Comparison of ENCODE assay signal across 8 cellular contexts in genomic region chr17:68054296-68054900, GRCh38. TPM values are rescaled to one million over a fixed set of nuclear protein-coding genes. Genes with fewer than 3 reads are reported as not detected.
DNase-seq lines count a peak whose midpoint lies in the region; ATAC-seq and TF ChIP-seq lines count a peak whose summit lies in the region.
"Had no signal": no experiment of that assay in that cellular context is flagged by ENCODE, and none has a peak within 500 bp of the region (broad histone marks: within the 10 kb centered on the region; RNA-seq: fewer than 3 reads in every experiment).

No MANE protein-coding gene starts in this region.

- H3K27me3 ChIP-seq in MG63: no peaks in the 10 kb centered on the region
- H3K27me3 ChIP-seq in body of pancreas: no peaks in the 10 kb centered on the region
- H3K27me3 ChIP-seq in suprapubic skin: no peaks in the 10 kb centered on the region
- H3K27me3 ChIP-seq in Peyer's patch: no peaks in the 10 kb centered on the region

- H3K4me1 ChIP-seq in body of pancreas (no peaks in the 10 kb centered on the region), suprapubic skin (peaks cover 21% of the 10 kb centered on the region), Peyer's patch (no peaks in the 10 kb centered on the region)

- H3K4me3 Mint-ChIP-seq in T-helper 2 cell treated with Interferon-gamma antibody and Interleukin-4, amounts not matched to agents 5 μg/mL and 100 μg/mL, for 36 hours: no peak overlapping the region

- TF ChIP-seq POLR2A in body of pancreas (IDR thresholded peaks at IDR 0.05) (no peak), suprapubic skin (IDR thresholded peaks at IDR 0.05) (no peak), Peyer's patch (IDR thresholded peaks at IDR 0.05) (no peak)

- 0 out of 2 replicates have a peak, but pooled peaks cover 2% of the 10 kb centered on the region for H3K36me3 ChIP-seq in MG63
- no peaks in the 10 kb centered on the region for H3K36me3 ChIP-seq in body of pancreas (replicated peaks in 1 of 2; ENCODE audit: insufficient read depth in 1 of 2, low read depth in 2 of 2)
- H3K36me3 ChIP-seq in suprapubic skin: no peaks in the 10 kb centered on the region
- H3K36me3 ChIP-seq in Peyer's patch: no peaks in the 10 kb centered on the region

- ATAC-seq in body of pancreas: peak; percentile 58
- ATAC-seq in GM18873 (IDR thresholded peaks at IDR 0.05; ENCODE audit: low FRiP score, unreplicated experiment): no peak

- no peak for TF ChIP-seq EP300 in suprapubic skin (IDR thresholded peaks at IDR 0.05)

- no peaks in the 10 kb centered on the region for H3K9me3 Mint-ChIP-seq in T-helper 2 cell treated with Interferon-gamma antibody and Interleukin-4, amounts not matched to agents 5 μg/mL and 100 μg/mL, for 36 hours

- H3K4me1 Mint-ChIP-seq in T-helper 2 cell treated with Interferon-gamma antibody and Interleukin-4, amounts not matched to agents 5 μg/mL and 100 μg/mL, for 36 hours (ENCODE audit: low read depth): peaks cover 12% of the 10 kb centered on the region

- intact Hi-C loops in body of pancreas (cut with DNase I): no loop called here

- H3K27ac Mint-ChIP-seq in T-helper 2 cell treated with Interferon-gamma antibody and Interleukin-4, amounts not matched to agents 5 μg/mL and 100 μg/mL, for 36 hours: no peak overlapping the region

- H3K4me3 ChIP-seq in MG63 (no peak overlapping the region), body of pancreas (no peak overlapping the region), suprapubic skin (no peak overlapping the region), Peyer's patch (no peak overlapping the region)

- peaks cover 5% of the 10 kb centered on the region for H3K27me3 Mint-ChIP-seq in T-helper 2 cell treated with Interferon-gamma antibody and Interleukin-4, amounts not matched to agents 5 μg/mL and 100 μg/mL, for 36 hours (ENCODE audit: low read depth)

- H3K9me3 ChIP-seq in MG63 (no peaks in the 10 kb centered on the region), body of pancreas (no peaks in the 10 kb centered on the region), suprapubic skin (no peaks in the 10 kb centered on the region), Peyer's patch (no peaks in the 10 kb centered on the region)

- peaks cover 4% of the 10 kb centered on the region for H3K36me3 Mint-ChIP-seq in T-helper 2 cell treated with Interferon-gamma antibody and Interleukin-4, amounts not matched to agents 5 μg/mL and 100 μg/mL, for 36 hours (ENCODE audit: low read depth)

- WGBS in body of pancreas, 2 donors: 55 to 57% methylated on average over 10 to 11 of the region's 11 CpGs
- 46% methylated on average over 11 of the region's 11 CpGs for WGBS in suprapubic skin

- H3K27ac ChIP-seq in body of pancreas (peak overlapping the region in 2 of 4 donors; percentile 62 to 64), suprapubic skin (peak overlapping the region; percentile 82), Peyer's patch (peak overlapping the region in 2 of 4 donors; percentile 13 to 32)

- TF ChIP-seq CTCF in body of pancreas (IDR thresholded peaks at IDR 0.05) (no peak), suprapubic skin (IDR thresholded peaks at IDR 0.05) (no peak), Peyer's patch (IDR thresholded peaks at IDR 0.05) (no peak)

- peak; percentile 77 for DNase-seq in MG63
- peak in 1 of 4 donors; percentile 30 for DNase-seq in body of pancreas
- peak; percentile 63 for DNase-seq in left kidney (ENCODE audit: low read depth, low spot score)
- peak in 1 of 2 donors; percentile 64 for DNase-seq in suprapubic skin (ENCODE audit: low spot score in 2 of 2)
- DNase-seq in Peyer's patch: no peak
- DNase-seq in T-helper 2 cell treated with Interferon-gamma antibody and Interleukin-4, amounts not matched to agents 5 μg/mL and 100 μg/mL, for 36 hours (ENCODE audit: low spot score): no peak
- DNase-seq: NCI-H2029 had no signal

RNA-seq across cellular contexts. Expression of gene KPNA2, which starts 18.9 kb away (rescaled TPM):
- 187 and 211 TPM in 2 replicates for total RNA-seq in MG63 (2014; rRNA removed; shearing (Covaris generic); ENCODE audit: low replicate concordance)
- total RNA-seq in body of pancreas: 1 to 10 TPM; 4.6 to 5.2 TPM
- total RNA-seq in suprapubic skin: 10 to 100 TPM in 3 of 4 donors, 1 to 10 TPM in 1; 6.4 to 38.8 (median 26.9) TPM
- total RNA-seq in Peyer's patch: 10 to 100 TPM; 11.7 to 21.5 (median 15.2) TPM

RNA-seq across cellular contexts. Expression of gene C17orf58, which starts 58.1 kb away (rescaled TPM):
- total RNA-seq in MG63 (2014; rRNA removed; shearing (Covaris generic); ENCODE audit: low replicate concordance): 5.2 and 21.1 TPM in 2 replicates
- total RNA-seq in body of pancreas: 1 to 10 TPM; 6.0 to 6.3 TPM
- total RNA-seq in suprapubic skin: 1 to 10 TPM; 3.4 to 8.0 (median 5.6) TPM
- total RNA-seq in Peyer's patch: 10 to 100 TPM in 2 of 4 donors, 1 to 10 TPM in 2; 5.0 to 13.0 (median 9.5) TPM

Comparison
In these comparisons a context has a peak if more than half of its experiments do, and no peak if none do; other contexts are left out.
1. DNase-seq: peak in MG63 (single experiment) and left kidney (single experiment); none in Peyer's patch (0 of 3) and T-helper 2 cell treated with Interferon-gamma antibody and Interleukin-4, amounts not matched to agents 5 μg/mL and 100 μg/mL, for 36 hours (single experiment).